8 cellular contexts compared by ENCODE assay signal in genomic region chr5:75050415-75050814, GRCh38. TPM values are rescaled to one million over a fixed set of nuclear protein-coding genes. Genes with fewer than 3 reads are reported as not detected.
DNase-seq lines count a peak whose midpoint lies in the region; ATAC-seq and TF ChIP-seq lines count a peak whose summit lies in the region.

No MANE protein-coding gene starts in this region.

- no peaks in the 10 kb centered on the region for H3K9me3 Mint-ChIP-seq in Calu3 (ENCODE audit: low read depth, unreplicated experiment)
- no peaks in the 10 kb centered on the region for H3K9me3 Mint-ChIP-seq in activated naive CD8-positive, alpha-beta T cell treated with anti-CD3 and anti-CD28 coated beads, Interleukin-2, amount 50 U/mL, for 24 hours

- TF ChIP-seq CTCF in Calu3 (IDR thresholded peaks at IDR 0.05; ENCODE audit: unreplicated experiment) (no peak), omental fat pad (IDR thresholded peaks at IDR 0.05) (no peak)

- peaks cover 67% of the 10 kb centered on the region for H3K4me1 Mint-ChIP-seq in Calu3 (ENCODE audit: low read depth, unreplicated experiment)
- H3K4me1 Mint-ChIP-seq in activated naive CD8-positive, alpha-beta T cell treated with anti-CD3 and anti-CD28 coated beads, Interleukin-2, amount 50 U/mL, for 24 hours = peaks cover 72% of the 10 kb centered on the region

- peaks cover 48% of the 10 kb centered on the region for H3K27me3 ChIP-seq in HUES64 (ENCODE audit: insufficient read depth, low read length)

- no peaks in the 10 kb centered on the region for H3K27me3 Mint-ChIP-seq in Calu3 (ENCODE audit: unreplicated experiment)
- H3K27me3 Mint-ChIP-seq in activated naive CD8-positive, alpha-beta T cell treated with anti-CD3 and anti-CD28 coated beads, Interleukin-2, amount 50 U/mL, for 24 hours = peaks cover 1% of the 10 kb centered on the region

- intact Hi-C loops in Calu3 (cut with micrococcal nuclease; ENCODE audit: unreplicated experiment) = loop anchor here (5.0 to 10.0 kb wide), 3 partner anchors 103 to 287 kb away; partner anchors contain the start of genes ANKRD31 and HMGCR

- no peak overlapping the region for H3K9ac ChIP-seq in HUES64 (ENCODE audit: low read depth, low read length)

- CTCF ChIA-PET in Calu3 (lab: Charles Lee) = interaction anchor here (0.6 to 2.4 kb wide), 16 partner anchors 11 to 286 kb away, joined by 3 to 18 read pairs (median 4); partner anchors contain the start of genes ANKRD31 and HMGCR

- H3K4me3 Mint-ChIP-seq in Calu3 (ENCODE audit: low read depth, unreplicated experiment) = peak overlapping the region; percentile 79
- H3K4me3 Mint-ChIP-seq in activated naive CD8-positive, alpha-beta T cell treated with anti-CD3 and anti-CD28 coated beads, Interleukin-2, amount 50 U/mL, for 24 hours = peak overlapping the region; percentile 89

- BruUV-seq in Calu3 (replicated peaks; lab: Mats Ljungman, UMichigan) = no TSS peak

- no peak for ATAC-seq in activated naive CD8-positive, alpha-beta T cell treated with anti-CD3 and anti-CD28 coated beads, Interleukin-2, amount 50 U/mL, for 24 hours
- ATAC-seq in omental fat pad (ENCODE audit: low FRiP score) (no peak), GM21367 (IDR thresholded peaks at IDR 0.05; ENCODE audit: unreplicated experiment) (no peak)

- DNase-seq in Calu3 = peak; percentile 26
- peak; percentile 37 for DNase-seq in activated naive CD8-positive, alpha-beta T cell treated with anti-CD3 and anti-CD28 coated beads, Interleukin-2, amount 50 U/mL, for 24 hours
- peak; percentile 16 for DNase-seq in kidney tubule cell (ENCODE audit: low spot score)
- no peak for DNase-seq in NCI-H226
- DNase-seq in COLO829 (ENCODE audit: low spot score) = no peak
- no peak for DNase-seq in omental fat pad (ENCODE audit: low spot score)

- peaks cover 32% of the 10 kb centered on the region for H3K36me3 Mint-ChIP-seq in Calu3 (ENCODE audit: insufficient read depth, unreplicated experiment)
- H3K36me3 Mint-ChIP-seq in activated naive CD8-positive, alpha-beta T cell treated with anti-CD3 and anti-CD28 coated beads, Interleukin-2, amount 50 U/mL, for 24 hours (ENCODE audit: low read depth) = peaks cover 2% of the 10 kb centered on the region

- peaks cover 9% of the 10 kb centered on the region; the same call in 1 of the 2 replicates for H3K36me3 ChIP-seq in HUES64 (ENCODE audit: insufficient read depth, low read length)

- WGBS in HUES64 = 77% methylated on average over 11 of the region's 11 CpGs

- peaks cover 21% of the 10 kb centered on the region for H3K4me1 ChIP-seq in HUES64 (ENCODE audit: insufficient read depth, low read length)

- no peaks in the 10 kb centered on the region for H3K9me3 ChIP-seq in HUES64 (ENCODE audit: insufficient read depth, low read depth, low read length)

- H3K4me3 ChIP-seq in HUES64 (ENCODE audit: low read length) = peak overlapping the region; percentile 71; the same call in 1 of the 2 replicates

- H3K27ac Mint-ChIP-seq in Calu3 (ENCODE audit: unreplicated experiment) = peak overlapping the region; percentile 58
- H3K27ac Mint-ChIP-seq in activated naive CD8-positive, alpha-beta T cell treated with anti-CD3 and anti-CD28 coated beads, Interleukin-2, amount 50 U/mL, for 24 hours = peak overlapping the region; percentile 74

- H3K27ac ChIP-seq in HUES64 (ENCODE audit: low read depth, low read length) = no peak overlapping the region

RNA-seq across cellular contexts. Expression of gene GCNT4, which starts 1.9 kb away (rescaled TPM):
- total RNA-seq in Calu3 (2022) (4.5 and 5.8 TPM in 2 replicates), omental fat pad (1 to 10 TPM in 2 of 4 donors, under 1 TPM in 2; 0.69 to 2.2 (median 1.1) TPM)
- 3.1 TPM for polyA plus RNA-seq in HUES64 (2013, experiment 1 of 2)
- polyA plus RNA-seq in HUES64 (2013, experiment 2 of 2) = 3.1 TPM

Comparison
In these comparisons a context has a peak if more than half of its experiments do, and no peak if none do; other contexts are left out.
1. DNase-seq: peak in Calu3 (single experiment), activated naive CD8-positive, alpha-beta T cell treated with anti-CD3 and anti-CD28 coated beads, Interleukin-2, amount 50 U/mL, for 24 hours (single experiment) and kidney tubule cell (single experiment); none in NCI-H226 (single experiment), COLO829 (single experiment) and omental fat pad (single experiment).